9 cellular contexts compared by ENCODE assay signal in the genomic region with DNA sequence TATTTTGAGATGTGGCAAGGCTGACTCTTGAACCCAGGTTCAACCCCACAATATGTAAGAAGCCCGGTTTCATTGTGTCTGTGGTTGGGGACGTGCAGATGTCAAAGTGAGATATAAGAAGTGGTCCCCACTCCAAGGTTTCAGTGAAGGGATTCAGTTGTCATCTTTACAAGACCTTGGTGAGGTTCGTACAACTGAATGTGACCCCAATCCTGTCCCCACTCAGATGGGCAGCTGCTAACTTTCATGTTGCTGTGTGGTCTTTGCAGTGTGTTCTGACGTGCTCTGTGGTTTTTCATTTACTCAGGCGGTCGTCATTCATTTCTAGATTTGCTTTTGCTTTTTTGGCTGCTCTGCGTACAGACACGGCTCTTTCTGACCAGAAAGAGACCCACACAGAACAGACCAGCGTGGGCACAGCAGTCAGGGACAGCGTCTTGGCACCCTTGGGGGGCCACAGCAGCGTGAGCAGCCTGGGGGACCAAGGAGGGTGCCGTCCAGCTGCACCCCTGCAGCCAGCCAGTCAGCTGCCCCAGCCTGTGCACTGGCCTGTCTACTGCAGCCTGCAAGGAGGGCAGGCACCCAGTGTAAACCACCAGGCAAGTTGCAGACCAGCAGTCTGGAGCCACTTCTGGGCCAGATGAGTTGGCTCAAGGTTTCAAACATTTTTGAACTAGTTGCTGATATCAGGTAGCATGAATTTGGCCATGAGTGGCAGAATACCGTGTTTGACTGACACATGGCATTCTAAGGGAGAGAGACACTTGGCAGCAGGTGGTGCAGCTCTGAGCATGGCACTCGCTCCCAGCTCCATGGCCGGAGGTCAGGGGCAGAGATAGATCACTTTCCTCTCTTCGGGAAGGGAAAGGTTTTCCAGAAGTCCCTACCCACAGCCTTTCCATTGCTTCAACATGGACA. TPM values are rescaled to one million over a fixed set of nuclear protein-coding genes. Genes with fewer than 3 reads are reported as not detected.
DNase-seq lines count a peak whose midpoint lies in the region; ATAC-seq and TF ChIP-seq lines count a peak whose summit lies in the region.
"Had no signal": no experiment of that assay in that cellular context is flagged by ENCODE, and none has a peak within 500 bp of the region (broad histone marks: within the 10 kb centered on the region; RNA-seq: fewer than 3 reads in every experiment).

No MANE protein-coding gene starts in this region.

- DNase-seq in stimulated activated CD8-positive, alpha-beta memory T cell treated with anti-CD3 and anti-CD28 coated beads, Interleukin-4, amount 100 ng/mL, for 48 hours, result peak; percentile 43
- no peak for DNase-seq in AG08396 (ENCODE audit: low spot score)
- no peak for DNase-seq in endothelial cell (ENCODE audit: low spot score)
- no peak for DNase-seq in WTC11 (ENCODE audit: low spot score)
- DNase-seq: IMR-90 had no signal

- POLR2A ChIA-PET in WTC11 (lab: Charles Lee), result no interaction called here

- no peaks in the 10 kb centered on the region for H3K4me1 Mint-ChIP-seq in endothelial cell (ENCODE audit: unreplicated experiment)
- H3K4me1 Mint-ChIP-seq in WTC11, result no peaks in the 10 kb centered on the region

- H3K9me3 Mint-ChIP-seq in endothelial cell (ENCODE audit: unreplicated experiment), result peaks cover 33% of the 10 kb centered on the region
- H3K9me3 Mint-ChIP-seq in WTC11, result peaks cover 61% of the 10 kb centered on the region

- TF ChIP-seq CTCF in endothelial cell (IDR thresholded peaks at IDR 0.05; ENCODE audit: unreplicated experiment) (no peak), WTC11 (IDR thresholded peaks at IDR 0.05) (no peak)

- H3K4me3 Mint-ChIP-seq in endothelial cell (ENCODE audit: unreplicated experiment) (no peak overlapping the region), WTC11 (no peak overlapping the region)

- H3K27ac Mint-ChIP-seq in endothelial cell (ENCODE audit: unreplicated experiment) (no peak overlapping the region), WTC11 (no peak overlapping the region)

- H3K36me3 Mint-ChIP-seq in endothelial cell (ENCODE audit: low read depth, unreplicated experiment) (peaks cover 32% of the 10 kb centered on the region), WTC11 (peaks cover 73% of the 10 kb centered on the region)

- CTCF ChIA-PET in WTC11 (lab: Charles Lee), result no interaction called here

- ATAC-seq in GM19025 (IDR thresholded peaks at IDR 0.05; ENCODE audit: low read depth, unreplicated experiment) (peak; percentile 65), HG02610 (IDR thresholded peaks at IDR 0.05; ENCODE audit: unreplicated experiment) (peak; percentile 49), HG03571 (IDR thresholded peaks at IDR 0.05; ENCODE audit: unreplicated experiment) (peak; percentile 50), HG02970 (IDR thresholded peaks at IDR 0.05; ENCODE audit: low FRiP score, unreplicated experiment) (no peak), WTC11 (no peak)

- H3K27me3 Mint-ChIP-seq in endothelial cell (ENCODE audit: unreplicated experiment) (peaks cover 7% of the 10 kb centered on the region), WTC11 (ENCODE audit: low read depth) (peaks cover 7% of the 10 kb centered on the region; the same call in 1 of the 2 replicates)

TF ChIP-seq in WTC11, 78 proteins besides CTCF, POLR2A, EP300 and RAD21 (continues in another document):
- TF ChIP-seq JAZF1 (CRISPR knock-in tag; IDR thresholded peaks at IDR 0.05) (no peak), TCF7 (CRISPR knock-in tag; IDR thresholded peaks at IDR 0.05; ENCODE audit: low read depth) (no peak), ZNF317 (CRISPR knock-in tag; IDR thresholded peaks at IDR 0.05; ENCODE audit: borderline replicate concordance, low read depth) (no peak), KAT7 (CRISPR knock-in tag; IDR thresholded peaks at IDR 0.05; ENCODE audit: borderline replicate concordance) (no peak), NFE2L1 (CRISPR knock-in tag; IDR thresholded peaks at IDR 0.05) (no peak), NR1H2 (CRISPR knock-in tag; IDR thresholded peaks at IDR 0.05) (no peak), ETV6 (CRISPR knock-in tag; IDR thresholded peaks at IDR 0.05) (no peak), RORB (CRISPR knock-in tag; IDR thresholded peaks at IDR 0.05) (no peak), ZNF671 (CRISPR knock-in tag; IDR thresholded peaks at IDR 0.05) (no peak), RELA (CRISPR knock-in tag; IDR thresholded peaks at IDR 0.05; ENCODE audit: borderline replicate concordance) (no peak), GTF2I (CRISPR knock-in tag; conservative IDR thresholded peaks at IDR 0.05) (no peak), MXD4 (CRISPR knock-in tag; IDR thresholded peaks at IDR 0.05; ENCODE audit: borderline replicate concordance) (no peak), SMAD4 (CRISPR knock-in tag; IDR thresholded peaks at IDR 0.05) (no peak)
- TF ChIP-seq, protein P1, sequence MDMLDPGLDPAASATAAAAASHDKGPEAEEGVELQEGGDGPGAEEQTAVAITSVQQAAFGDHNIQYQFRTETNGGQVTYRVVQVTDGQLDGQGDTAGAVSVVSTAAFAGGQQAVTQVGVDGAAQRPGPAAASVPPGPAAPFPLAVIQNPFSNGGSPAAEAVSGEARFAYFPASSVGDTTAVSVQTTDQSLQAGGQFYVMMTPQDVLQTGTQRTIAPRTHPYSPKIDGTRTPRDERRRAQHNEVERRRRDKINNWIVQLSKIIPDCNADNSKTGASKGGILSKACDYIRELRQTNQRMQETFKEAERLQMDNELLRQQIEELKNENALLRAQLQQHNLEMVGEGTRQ (CRISPR knock-in tag; IDR thresholded peaks at IDR 0.05), result no peak
- TF ChIP-seq, protein P2, sequence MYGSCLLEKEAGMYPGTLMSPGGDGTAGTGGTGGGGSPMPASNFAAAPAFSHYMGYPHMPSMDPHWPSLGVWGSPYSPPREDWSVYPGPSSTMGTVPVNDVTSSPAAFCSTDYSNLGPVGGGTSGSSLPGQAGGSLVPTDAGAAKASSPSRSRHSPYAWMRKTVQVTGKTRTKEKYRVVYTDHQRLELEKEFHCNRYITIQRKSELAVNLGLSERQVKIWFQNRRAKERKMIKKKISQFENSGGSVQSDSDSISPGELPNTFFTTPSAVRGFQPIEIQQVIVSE (CRISPR knock-in tag; IDR thresholded peaks at IDR 0.05; ENCODE audit: borderline replicate concordance), result no peak
- TF ChIP-seq, protein P3, sequence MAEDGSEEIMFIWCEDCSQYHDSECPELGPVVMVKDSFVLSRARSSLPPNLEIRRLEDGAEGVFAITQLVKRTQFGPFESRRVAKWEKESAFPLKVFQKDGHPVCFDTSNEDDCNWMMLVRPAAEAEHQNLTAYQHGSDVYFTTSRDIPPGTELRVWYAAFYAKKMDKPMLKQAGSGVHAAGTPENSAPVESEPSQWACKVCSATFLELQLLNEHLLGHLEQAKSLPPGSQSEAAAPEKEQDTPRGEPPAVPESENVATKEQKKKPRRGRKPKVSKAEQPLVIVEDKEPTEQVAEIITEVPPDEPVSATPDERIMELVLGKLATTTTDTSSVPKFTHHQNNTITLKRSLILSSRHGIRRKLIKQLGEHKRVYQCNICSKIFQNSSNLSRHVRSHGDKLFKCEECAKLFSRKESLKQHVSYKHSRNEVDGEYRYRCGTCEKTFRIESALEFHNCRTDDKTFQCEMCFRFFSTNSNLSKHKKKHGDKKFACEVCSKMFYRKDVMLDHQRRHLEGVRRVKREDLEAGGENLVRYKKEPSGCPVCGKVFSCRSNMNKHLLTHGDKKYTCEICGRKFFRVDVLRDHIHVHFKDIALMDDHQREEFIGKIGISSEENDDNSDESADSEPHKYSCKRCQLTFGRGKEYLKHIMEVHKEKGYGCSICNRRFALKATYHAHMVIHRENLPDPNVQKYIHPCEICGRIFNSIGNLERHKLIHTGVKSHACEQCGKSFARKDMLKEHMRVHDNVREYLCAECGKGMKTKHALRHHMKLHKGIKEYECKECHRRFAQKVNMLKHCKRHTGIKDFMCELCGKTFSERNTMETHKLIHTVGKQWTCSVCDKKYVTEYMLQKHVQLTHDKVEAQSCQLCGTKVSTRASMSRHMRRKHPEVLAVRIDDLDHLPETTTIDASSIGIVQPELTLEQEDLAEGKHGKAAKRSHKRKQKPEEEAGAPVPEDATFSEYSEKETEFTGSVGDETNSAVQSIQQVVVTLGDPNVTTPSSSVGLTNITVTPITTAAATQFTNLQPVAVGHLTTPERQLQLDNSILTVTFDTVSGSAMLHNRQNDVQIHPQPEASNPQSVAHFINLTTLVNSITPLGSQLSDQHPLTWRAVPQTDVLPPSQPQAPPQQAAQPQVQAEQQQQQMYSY (CRISPR knock-in tag; IDR thresholded peaks at IDR 0.05), result no peak
- TF ChIP-seq, protein P4, sequence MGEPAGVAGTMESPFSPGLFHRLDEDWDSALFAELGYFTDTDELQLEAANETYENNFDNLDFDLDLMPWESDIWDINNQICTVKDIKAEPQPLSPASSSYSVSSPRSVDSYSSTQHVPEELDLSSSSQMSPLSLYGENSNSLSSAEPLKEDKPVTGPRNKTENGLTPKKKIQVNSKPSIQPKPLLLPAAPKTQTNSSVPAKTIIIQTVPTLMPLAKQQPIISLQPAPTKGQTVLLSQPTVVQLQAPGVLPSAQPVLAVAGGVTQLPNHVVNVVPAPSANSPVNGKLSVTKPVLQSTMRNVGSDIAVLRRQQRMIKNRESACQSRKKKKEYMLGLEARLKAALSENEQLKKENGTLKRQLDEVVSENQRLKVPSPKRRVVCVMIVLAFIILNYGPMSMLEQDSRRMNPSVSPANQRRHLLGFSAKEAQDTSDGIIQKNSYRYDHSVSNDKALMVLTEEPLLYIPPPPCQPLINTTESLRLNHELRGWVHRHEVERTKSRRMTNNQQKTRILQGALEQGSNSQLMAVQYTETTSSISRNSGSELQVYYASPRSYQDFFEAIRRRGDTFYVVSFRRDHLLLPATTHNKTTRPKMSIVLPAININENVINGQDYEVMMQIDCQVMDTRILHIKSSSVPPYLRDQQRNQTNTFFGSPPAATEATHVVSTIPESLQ (CRISPR knock-in tag; IDR thresholded peaks at IDR 0.05), result no peak
- TF ChIP-seq, protein P5, sequence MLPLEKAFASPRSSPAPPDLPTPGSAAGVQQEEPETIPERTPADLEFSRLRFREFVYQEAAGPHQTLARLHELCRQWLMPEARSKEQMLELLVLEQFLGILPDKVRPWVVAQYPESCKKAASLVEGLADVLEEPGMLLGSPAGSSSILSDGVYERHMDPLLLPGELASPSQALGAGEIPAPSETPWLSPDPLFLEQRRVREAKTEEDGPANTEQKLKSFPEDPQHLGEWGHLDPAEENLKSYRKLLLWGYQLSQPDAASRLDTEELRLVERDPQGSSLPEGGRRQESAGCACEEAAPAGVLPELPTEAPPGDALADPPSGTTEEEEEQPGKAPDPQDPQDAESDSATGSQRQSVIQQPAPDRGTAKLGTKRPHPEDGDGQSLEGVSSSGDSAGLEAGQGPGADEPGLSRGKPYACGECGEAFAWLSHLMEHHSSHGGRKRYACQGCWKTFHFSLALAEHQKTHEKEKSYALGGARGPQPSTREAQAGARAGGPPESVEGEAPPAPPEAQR (CRISPR knock-in tag; IDR thresholded peaks at IDR 0.05), result no peak

RNA-seq across cellular contexts. Expression of a gene that starts 49.4 kb away (rescaled TPM):
- total RNA-seq in endothelial cell (ENCODE audit: unreplicated experiment) (not detected), WTC11 (2021) (1.6 to 2.2 TPM (median 2.2 TPM) in 3 replicates)
- total RNA-seq: IMR-90 had no signal

RNA-seq across cellular contexts. Expression of a gene that starts 49.9 kb away (rescaled TPM):
- 57.3 TPM for total RNA-seq in endothelial cell (ENCODE audit: unreplicated experiment)
- total RNA-seq in WTC11 (2021), result 37.2 to 41.4 TPM (median 38.5 TPM) in 3 replicates

Comparison
In these comparisons a context has a peak if more than half of its experiments do, and no peak if none do; other contexts are left out.
1. ATAC-seq: peak in GM19025 (single experiment), HG02610 (single experiment) and HG03571 (single experiment); none in HG02970 (single experiment) and WTC11 (single experiment).